In genomic region chr5:32020971-32021370, GRCh38 we compare ENCODE assay signal across 1 cellular context.
TF ChIP-seq lines count a peak whose summit lies in the region.

No MANE protein-coding gene starts in this region.

TF ChIP-seq in GM12878, 131 proteins besides CTCF, POLR2A, EP300 and RAD21 (continued from another document):
- TF ChIP-seq E4F1 (IDR thresholded peaks at IDR 0.05; ENCODE audit: borderline replicate concordance, partially characterized antibody) (no peak), POLR2AphosphoS2 (IDR thresholded peaks at IDR 0.05; ENCODE audit: low read depth, low read length) (no peak), ZNF274 (IDR thresholded peaks at IDR 0.05; ENCODE audit: insufficient read depth, insufficient read length) (no peak), KDM1A (IDR thresholded peaks at IDR 0.05; ENCODE audit: borderline replicate concordance) (no peak), SP1 (IDR thresholded peaks at IDR 0.05; ENCODE audit: low read depth, low read length) (no peak), E2F4 (IDR thresholded peaks at IDR 0.05; ENCODE audit: low read depth, low read length) (no peak), NR2C2 (IDR thresholded peaks at IDR 0.05; ENCODE audit: borderline replicate concordance, control insufficient read depth, insufficient read length, low read depth) (no peak), CUX1 (IDR thresholded peaks at IDR 0.05; ENCODE audit: insufficient replicate concordance, low read depth, low read length) (no peak), JUNB (IDR thresholded peaks at IDR 0.05) (no peak), ZNF24 (IDR thresholded peaks at IDR 0.05) (no peak), ZNF687 (IDR thresholded peaks at IDR 0.05) (no peak), TCF12 (IDR thresholded peaks at IDR 0.05; ENCODE audit: low read depth, low read length) (no peak), MEF2B (IDR thresholded peaks at IDR 0.05; ENCODE audit: partially characterized antibody, poor library complexity, severe bottlenecking) (no peak)
